ENCODE assay signal across 2 cellular contexts in genomic region chr5:53024535-53024934, GRCh38.
TF ChIP-seq lines count a peak whose summit lies in the region.

No MANE protein-coding gene starts in this region.

TF ChIP-seq in A549, 52 proteins besides CTCF, POLR2A, EP300 and RAD21:
- TF ChIP-seq GATA3 (IDR thresholded peaks at IDR 0.05; ENCODE audit: borderline replicate concordance) (no peak), FOXS1 (CRISPR knock-in tag; IDR thresholded peaks at IDR 0.05) (no peak), PHF8 (IDR thresholded peaks at IDR 0.05; ENCODE audit: borderline replicate concordance, low read depth) (no peak), BHLHE40 (IDR thresholded peaks at IDR 0.05; ENCODE audit: low read depth, low read length) (no peak), USF2 (IDR thresholded peaks at IDR 0.05) (no peak), NFE2L2 (conservative IDR thresholded peaks at IDR 0.05; ENCODE audit: low read length) (no peak), CBX2 (IDR thresholded peaks at IDR 0.05; ENCODE audit: borderline replicate concordance, low read depth) (no peak)

TF ChIP-seq in IMR-90, 13 proteins besides CTCF, POLR2A, EP300 and RAD21:
- no peak for TF ChIP-seq CEBPB (IDR thresholded peaks at IDR 0.05; ENCODE audit: low read depth, low read length)
- no peak for TF ChIP-seq USF2 (IDR thresholded peaks at IDR 0.05; ENCODE audit: low read depth, low read length)
- TF ChIP-seq CHD1 (IDR thresholded peaks at IDR 0.05; ENCODE audit: low read depth, low read length) = no peak
- TF ChIP-seq, protein P1, sequence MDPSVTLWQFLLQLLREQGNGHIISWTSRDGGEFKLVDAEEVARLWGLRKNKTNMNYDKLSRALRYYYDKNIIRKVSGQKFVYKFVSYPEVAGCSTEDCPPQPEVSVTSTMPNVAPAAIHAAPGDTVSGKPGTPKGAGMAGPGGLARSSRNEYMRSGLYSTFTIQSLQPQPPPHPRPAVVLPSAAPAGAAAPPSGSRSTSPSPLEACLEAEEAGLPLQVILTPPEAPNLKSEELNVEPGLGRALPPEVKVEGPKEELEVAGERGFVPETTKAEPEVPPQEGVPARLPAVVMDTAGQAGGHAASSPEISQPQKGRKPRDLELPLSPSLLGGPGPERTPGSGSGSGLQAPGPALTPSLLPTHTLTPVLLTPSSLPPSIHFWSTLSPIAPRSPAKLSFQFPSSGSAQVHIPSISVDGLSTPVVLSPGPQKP (IDR thresholded peaks at IDR 0.05; ENCODE audit: borderline replicate concordance, low read depth, low read length) = no peak
- TF ChIP-seq MAZ (IDR thresholded peaks at IDR 0.05; ENCODE audit: borderline replicate concordance, low read depth, low read length) = no peak
- TF ChIP-seq MXI1 (IDR thresholded peaks at IDR 0.05; ENCODE audit: borderline replicate concordance, low read depth, low read length) = no peak
- no peak for TF ChIP-seq FOS (IDR thresholded peaks at IDR 0.05; ENCODE audit: low read depth, low read length)
- no peak for TF ChIP-seq BHLHE40 (IDR thresholded peaks at IDR 0.05; ENCODE audit: low read depth, low read length)
- no peak for TF ChIP-seq SMC3 (IDR thresholded peaks at IDR 0.05; ENCODE audit: low read depth, low read length)
- TF ChIP-seq RCOR1 (IDR thresholded peaks at IDR 0.05; ENCODE audit: insufficient replicate concordance, low read length) = no peak
- no peak for TF ChIP-seq NFE2L2 (IDR thresholded peaks at IDR 0.05; ENCODE audit: low read depth, low read length)
- no peak for TF ChIP-seq RFX5 (IDR thresholded peaks at IDR 0.05; ENCODE audit: low read depth, low read length)
- TF ChIP-seq MAFK (IDR thresholded peaks at IDR 0.05; ENCODE audit: low read depth, low read length) = no peak
